In genomic region chr20:10332656-10333421, GRCh38 we compare ENCODE assay signal across 15 cellular contexts.
DNase-seq lines count a peak whose midpoint lies in the region; ATAC-seq and TF ChIP-seq lines count a peak whose summit lies in the region.
"Had no signal": no experiment of that assay in that cellular context is flagged by ENCODE, and none has a peak within 500 bp of the region (broad histone marks: within the 10 kb centered on the region; RNA-seq: fewer than 3 reads in every experiment).

No MANE protein-coding gene starts in this region.

- H3K9ac ChIP-seq in parathyroid adenoma = no peak overlapping the region
- H3K9ac ChIP-seq: BLaER1 had no signal

- H3K9me3 ChIP-seq in parathyroid adenoma (ENCODE audit: control insufficient read depth, low read length) = no peaks in the 10 kb centered on the region
- H3K9me3 ChIP-seq: BLaER1, mucosa of descending colon, psoas muscle had no signal

- peaks cover 7% of the 10 kb centered on the region for H3K4me1 ChIP-seq in parathyroid adenoma
- H3K4me1 ChIP-seq: BLaER1, psoas muscle had no signal

- no peak for TF ChIP-seq CTCF in brain (conservative IDR thresholded peaks at IDR 0.05)
- no peak for TF ChIP-seq CTCF in parathyroid adenoma (IDR thresholded peaks at IDR 0.05)

- DNase-seq in NCI-H1092 (lab: John Stamatoyannopoulos, UW) (peak; percentile 27), NCI-H2171 (lab: John Stamatoyannopoulos, UW) (peak; percentile 90), cerebellar cortex (ENCODE audit: low spot score) (no peak), GM03348 (ENCODE audit: low spot score) (no peak)
- DNase-seq in activated CD4-positive, alpha-beta memory T cell treated with anti-CD3 and anti-CD28 coated beads, Interleukin-2, amount 10 ng/mL, durations not matched to agents 7 days and 5 days = no peak
- DNase-seq: activated CD4-positive, CD25-positive, alpha-beta regulatory T cell; activated naive CD8-positive, alpha-beta T cell treated with anti-CD3 and anti-CD28 coated beads, Interleukin-2, amount 10 ng/mL, durations not matched to agents 7 days and 5 days; activated T-cell treated with anti-CD3 and anti-CD28 coated beads for 4 hours; kidney; mucosa of descending colon; psoas muscle had no signal

- no peaks in the 10 kb centered on the region for H3K79me2 ChIP-seq in parathyroid adenoma

- H3K36me3 ChIP-seq in parathyroid adenoma (ENCODE audit: control insufficient read depth, insufficient read depth, low read length) = no peaks in the 10 kb centered on the region
- H3K36me3 ChIP-seq: BLaER1 had no signal

- peak overlapping the region in 4 of 5 experiments; percentile 6 to 81 (median 46) for H3K27ac Mint-ChIP-seq in brain
- H3K27ac Mint-ChIP-seq in activated CD4-positive, alpha-beta memory T cell treated with anti-CD3 and anti-CD28 coated beads, Interleukin-2, amount 10 ng/mL, durations not matched to agents 7 days and 5 days = no peak overlapping the region
- H3K27ac Mint-ChIP-seq: activated naive CD8-positive, alpha-beta T cell treated with anti-CD3 and anti-CD28 coated beads, Interleukin-2, amount 10 ng/mL, durations not matched to agents 7 days and 5 days had no signal

- H2AFZ ChIP-seq in parathyroid adenoma = peak overlapping the region; percentile 52

- no peak overlapping the region for H3K4me3 ChIP-seq in parathyroid adenoma (ENCODE audit: low read depth, low read length)
- H3K4me3 ChIP-seq: BLaER1, mucosa of descending colon, psoas muscle had no signal

- no peak overlapping the region for H3K4me2 ChIP-seq in parathyroid adenoma (ENCODE audit: low read length)
- H3K4me2 ChIP-seq: BLaER1 had no signal

- H3K4me3 Mint-ChIP-seq in brain = peak overlapping the region in 2 of 5 experiments; percentile 2 to 11
- H3K4me3 Mint-ChIP-seq in activated CD4-positive, alpha-beta memory T cell treated with anti-CD3 and anti-CD28 coated beads, Interleukin-2, amount 10 ng/mL, durations not matched to agents 7 days and 5 days = no peak overlapping the region
- H3K4me3 Mint-ChIP-seq: activated naive CD8-positive, alpha-beta T cell treated with anti-CD3 and anti-CD28 coated beads, Interleukin-2, amount 10 ng/mL, durations not matched to agents 7 days and 5 days had no signal

- ATAC-seq in activated CD4-positive, CD25-positive, alpha-beta regulatory T cell treated with anti-CD3 and anti-CD28 coated beads, Interleukin-2, amount 50 U/mL, for 24 hours = no peak
- ATAC-seq: mucosa of descending colon, psoas muscle had no signal

- H3K27ac ChIP-seq in parathyroid adenoma = peak overlapping the region; percentile 33
- H3K27ac ChIP-seq: BLaER1, psoas muscle had no signal

- POLR2A ChIA-PET in activated CD4-positive, alpha-beta memory T cell treated with anti-CD3 and anti-CD28 coated beads, Interleukin-2, amount 10 ng/mL, durations not matched to agents 7 days and 5 days (lab: Charles Lee) = no interaction called here

- peaks cover 55% of the 10 kb centered on the region for H3K4me1 Mint-ChIP-seq in brain
- H3K4me1 Mint-ChIP-seq in activated CD4-positive, alpha-beta memory T cell treated with anti-CD3 and anti-CD28 coated beads, Interleukin-2, amount 10 ng/mL, durations not matched to agents 7 days and 5 days = peaks cover 3% of the 10 kb centered on the region
- H3K4me1 Mint-ChIP-seq: activated naive CD8-positive, alpha-beta T cell treated with anti-CD3 and anti-CD28 coated beads, Interleukin-2, amount 10 ng/mL, durations not matched to agents 7 days and 5 days had no signal

- CTCF ChIA-PET in activated CD4-positive, alpha-beta memory T cell treated with anti-CD3 and anti-CD28 coated beads, Interleukin-2, amount 10 ng/mL, durations not matched to agents 7 days and 5 days (lab: Charles Lee) = no interaction called here

- H3K9me3 Mint-ChIP-seq in brain = no peaks in the 10 kb centered on the region
- no peaks in the 10 kb centered on the region for H3K9me3 Mint-ChIP-seq in activated CD4-positive, alpha-beta memory T cell treated with anti-CD3 and anti-CD28 coated beads, Interleukin-2, amount 10 ng/mL, durations not matched to agents 7 days and 5 days
- H3K9me3 Mint-ChIP-seq: activated naive CD8-positive, alpha-beta T cell treated with anti-CD3 and anti-CD28 coated beads, Interleukin-2, amount 10 ng/mL, durations not matched to agents 7 days and 5 days had no signal

- H3K27me3 Mint-ChIP-seq in brain = peaks cover 4% of the 10 kb centered on the region
- H3K27me3 Mint-ChIP-seq in activated CD4-positive, alpha-beta memory T cell treated with anti-CD3 and anti-CD28 coated beads, Interleukin-2, amount 10 ng/mL, durations not matched to agents 7 days and 5 days = peaks cover 15% of the 10 kb centered on the region

- no peaks in the 10 kb centered on the region for H3K36me3 Mint-ChIP-seq in brain
- no peaks in the 10 kb centered on the region for H3K36me3 Mint-ChIP-seq in activated CD4-positive, alpha-beta memory T cell treated with anti-CD3 and anti-CD28 coated beads, Interleukin-2, amount 10 ng/mL, durations not matched to agents 7 days and 5 days (ENCODE audit: low read depth)
- H3K36me3 Mint-ChIP-seq: activated naive CD8-positive, alpha-beta T cell treated with anti-CD3 and anti-CD28 coated beads, Interleukin-2, amount 10 ng/mL, durations not matched to agents 7 days and 5 days had no signal

- H3K27me3 ChIP-seq in parathyroid adenoma (ENCODE audit: control insufficient read depth, insufficient read depth, low read length) = no peaks in the 10 kb centered on the region
- H3K27me3 ChIP-seq: BLaER1 had no signal

Comparison
In these comparisons a context has a peak if more than half of its experiments do, and no peak if none do; other contexts are left out.
1. DNase-seq: peak in NCI-H1092 (single experiment) and NCI-H2171 (single experiment); none in activated CD4-positive, alpha-beta memory T cell treated with anti-CD3 and anti-CD28 coated beads, Interleukin-2, amount 10 ng/mL, durations not matched to agents 7 days and 5 days (single experiment), cerebellar cortex (single experiment) and GM03348 (single experiment).